8 cellular contexts compared by ENCODE assay signal in genomic region chr15:55799287-55800212, GRCh38. TPM values are rescaled to one million over a fixed set of nuclear protein-coding genes. Genes with fewer than 3 reads are reported as not detected.
A peak's percentile ranks its signal among the peaks of the same experiment; 100 is the strongest.
DNase-seq lines count a peak whose midpoint lies in the region; ATAC-seq and TF ChIP-seq lines count a peak whose summit lies in the region.

No MANE protein-coding gene starts in this region.

- no peaks in the 10 kb centered on the region for H4K20me1 ChIP-seq in MM.1S (ENCODE audit: insufficient read depth, low read length)

- no peaks in the 10 kb centered on the region for H3K4me1 Mint-ChIP-seq in activated T-helper 17 cell treated with anti-CD3 and anti-CD28 coated beads, Interleukin-2, amount 50 U/mL, for 72 hours
- H3K4me1 Mint-ChIP-seq in T-cell = peaks cover 0 to 1% (median 0%) of the 10 kb centered on the region in 3 donors

- peaks cover 23% of the 10 kb centered on the region for H3K27me3 Mint-ChIP-seq in activated T-helper 17 cell treated with anti-CD3 and anti-CD28 coated beads, Interleukin-2, amount 50 U/mL, for 72 hours
- peaks cover 33 to 57% of the 10 kb centered on the region in 2 donors for H3K27me3 Mint-ChIP-seq in T-cell

- H3K27me3 ChIP-seq in BE2C (no peaks in the 10 kb centered on the region), MM.1S (replicated peaks; ENCODE audit: insufficient read depth, low read length) (no peaks in the 10 kb centered on the region)

- no peaks in the 10 kb centered on the region for H3K9me3 Mint-ChIP-seq in activated T-helper 17 cell treated with anti-CD3 and anti-CD28 coated beads, Interleukin-2, amount 50 U/mL, for 72 hours
- peaks cover 0 to 4% (median 0%) of the 10 kb centered on the region in 3 donors for H3K9me3 Mint-ChIP-seq in T-cell

- H3K27ac ChIP-seq in MM.1S (ENCODE audit: low read length) = no peak overlapping the region

- peak overlapping the region; percentile 55 for H2AFZ ChIP-seq in MM.1S (ENCODE audit: low read length)

- no peaks in the 10 kb centered on the region for H3K36me3 Mint-ChIP-seq in activated T-helper 17 cell treated with anti-CD3 and anti-CD28 coated beads, Interleukin-2, amount 50 U/mL, for 72 hours (ENCODE audit: low read depth)
- no peaks in the 10 kb centered on the region for H3K36me3 Mint-ChIP-seq in T-cell

- H3K79me2 ChIP-seq in MM.1S (ENCODE audit: low read length) = no peaks in the 10 kb centered on the region

- DNase-seq in BE2C = peak; percentile 84
- DNase-seq in MM.1S = no peak
- peak; percentile 60 for DNase-seq in kidney tubule cell (ENCODE audit: low spot score)
- no peak for DNase-seq in T-cell
- no peak for DNase-seq in NCI-H2029 (lab: John Stamatoyannopoulos, UW)

- H3K4me3 Mint-ChIP-seq in activated T-helper 17 cell treated with anti-CD3 and anti-CD28 coated beads, Interleukin-2, amount 50 U/mL, for 72 hours = no peak overlapping the region
- H3K4me3 Mint-ChIP-seq in T-cell = no peak overlapping the region

- peak overlapping the region; percentile 22 for H3K27ac Mint-ChIP-seq in activated T-helper 17 cell treated with anti-CD3 and anti-CD28 coated beads, Interleukin-2, amount 50 U/mL, for 72 hours
- no peak overlapping the region for H3K27ac Mint-ChIP-seq in T-cell

- CTCF ChIA-PET in T-cell (lab: Charles Lee) = interaction anchor here in 1 of 2 donors (1.4 kb wide), 1 partner anchor 153 kb away, joined by 3 read pairs; no protein-coding TSS in a partner anchor

- H3K4me1 ChIP-seq in BE2C = peaks cover 26% of the 10 kb centered on the region
- no peaks in the 10 kb centered on the region for H3K4me1 ChIP-seq in MM.1S (ENCODE audit: low read length)

- H3F3A ChIP-seq in MM.1S (ENCODE audit: insufficient read depth, low read length) = no peaks in the 10 kb centered on the region

- H3K9me3 ChIP-seq in BE2C (no peaks in the 10 kb centered on the region; the same call in 1 of the 2 replicates), MM.1S (replicated peaks; ENCODE audit: insufficient read depth, low read length) (no peaks in the 10 kb centered on the region)

- H3K9ac ChIP-seq in MM.1S (ENCODE audit: low read length) = no peak overlapping the region

- no peak for ATAC-seq in activated T-helper 17 cell treated with anti-CD3 and anti-CD28 coated beads, Interleukin-2, amount 50 U/mL, for 72 hours (replicated peaks)
- no peak for ATAC-seq in HG03196 (IDR thresholded peaks at IDR 0.05; ENCODE audit: unreplicated experiment)
- no peak for ATAC-seq in T-cell (replicated peaks in 1 of 4)

- POLR2A ChIA-PET in T-cell (lab: Charles Lee) = no interaction called here

- H3K4me3 ChIP-seq in BE2C (ENCODE audit: low read depth, low read length) = no peak overlapping the region
- no peak overlapping the region for H3K4me3 ChIP-seq in MM.1S (ENCODE audit: low read length)

- TF ChIP-seq CTCF in BE2C (IDR thresholded peaks at IDR 0.05; ENCODE audit: low read depth, low read length) (peak; percentile 93), GM12872 (IDR thresholded peaks at IDR 0.05; ENCODE audit: insufficient read depth, low read depth, low read length) (peak; percentile 61), MM.1S (IDR thresholded peaks at IDR 0.05; ENCODE audit: low read length) (peak; percentile 50)

- no peaks in the 10 kb centered on the region for H3K9me2 ChIP-seq in MM.1S (replicated peaks; ENCODE audit: insufficient read depth, low read length)

- H3K4me2 ChIP-seq in MM.1S (ENCODE audit: low read depth, low read length) = no peak overlapping the region

- no peaks in the 10 kb centered on the region for H3K36me3 ChIP-seq in BE2C
- H3K36me3 ChIP-seq in MM.1S (replicated peaks; ENCODE audit: insufficient read depth, low read length) = no peaks in the 10 kb centered on the region

RNA-seq across cellular contexts. Expression of gene PRTG, which starts 56.6 kb away (rescaled TPM):
- 4.6 TPM for polyA plus RNA-seq in BE2C (2012; ENCODE audit: insufficient read depth, insufficient read length, low read depth)
- not detected for total RNA-seq in activated T-helper 17 cell treated with anti-CD3 and anti-CD28 coated beads, Interleukin-2, amount 50 U/mL, for 72 hours
- total RNA-seq in T-cell = under 1 TPM in 3 of 5 donors, not detected in 2; 0.06 to 0.16 (median 0.09) TPM

Comparison
In these comparisons a context has a peak if more than half of its experiments do, and no peak if none do; other contexts are left out.
1. DNase-seq: peak in BE2C (single experiment) and kidney tubule cell (single experiment); none in MM.1S (single experiment), T-cell (0 of 34) and NCI-H2029 (single experiment).
2. Peak in every context shown above with its lines, with median percentiles within 50 percentile points of each other: CTCF ChIP-seq.